In genomic region chr4:49118379-49119212, GRCh38 we compare ENCODE assay signal across 8 cellular contexts.
DNase-seq lines count a peak whose midpoint lies in the region; ATAC-seq and TF ChIP-seq lines count a peak whose summit lies in the region.
"Not testable (repeated sequence)": the region's sequence is repeated elsewhere in the genome, so short reads cannot be mapped to it uniquely, and the experiment has no call there.

No MANE protein-coding gene starts in this region.

- DNase-seq in activated CD4-positive, alpha-beta T cell treated with anti-CD3 and anti-CD28 coated beads, Interleukin-2, amount 10 ng/mL, durations not matched to agents 24 days and 14 days = peak; percentile 54
- DNase-seq in fibroblast of gingiva (ENCODE audit: low read depth) = peak; percentile 18
- DNase-seq in lung (ENCODE audit: low spot score); thoracic aorta (ENCODE audit: low spot score): not testable (repeated sequence)

- not testable (repeated sequence) for H3K27me3 ChIP-seq in lung (ENCODE audit: control insufficient read depth, insufficient read depth); thoracic aorta (replicated peaks; ENCODE audit: insufficient read depth)

- not testable (repeated sequence) for H3K27ac ChIP-seq in lung (ENCODE audit: low read depth in 1 of 2, low read length in 1 of 2); thoracic aorta

- not testable (repeated sequence) for H3K4me1 Mint-ChIP-seq in activated CD4-positive, alpha-beta T cell treated with anti-CD3 and anti-CD28 coated beads, Interleukin-2, amount 10 ng/mL, durations not matched to agents 24 days and 14 days

- not testable (repeated sequence) for H3K27me3 Mint-ChIP-seq in activated CD4-positive, alpha-beta T cell treated with anti-CD3 and anti-CD28 coated beads, Interleukin-2, amount 10 ng/mL, durations not matched to agents 24 days and 14 days

- intact Hi-C loops in activated CD4-positive, alpha-beta T cell treated with anti-CD3 and anti-CD28 coated beads, Interleukin-2, amount 10 ng/mL, durations not matched to agents 24 days and 14 days (cut with micrococcal nuclease) = not testable (repeated sequence)

- not testable (repeated sequence) for H3K36me3 ChIP-seq in lung (ENCODE audit: control insufficient read depth in 2 of 2, insufficient read depth in 2 of 2, low read length in 2 of 2); thoracic aorta

- 64 to 69% methylated on average over 16 of the region's 16 CpGs for WGBS in lung, 2 donors

- H3K4me3 Mint-ChIP-seq in activated CD4-positive, alpha-beta T cell treated with anti-CD3 and anti-CD28 coated beads, Interleukin-2, amount 10 ng/mL, durations not matched to agents 24 days and 14 days = not testable (repeated sequence)

- H3K9me3 Mint-ChIP-seq in activated CD4-positive, alpha-beta T cell treated with anti-CD3 and anti-CD28 coated beads, Interleukin-2, amount 10 ng/mL, durations not matched to agents 24 days and 14 days = peaks cover 32% of the 10 kb centered on the region

- H3K4me3 ChIP-seq in lung, thoracic aorta: not testable (repeated sequence)

- peaks cover 35% of the 10 kb centered on the region for H3K36me3 Mint-ChIP-seq in activated CD4-positive, alpha-beta T cell treated with anti-CD3 and anti-CD28 coated beads, Interleukin-2, amount 10 ng/mL, durations not matched to agents 24 days and 14 days (ENCODE audit: low read depth)

- not testable (repeated sequence) for H3K4me1 ChIP-seq in lung (ENCODE audit: control insufficient read depth in 2 of 2, insufficient read depth in 2 of 2, low read length in 2 of 2); thoracic aorta (ENCODE audit: control insufficient read depth in 1 of 2, low read depth in 2 of 2)

- H3K27ac Mint-ChIP-seq in activated CD4-positive, alpha-beta T cell treated with anti-CD3 and anti-CD28 coated beads, Interleukin-2, amount 10 ng/mL, durations not matched to agents 24 days and 14 days = not testable (repeated sequence)

- TF ChIP-seq CTCF in lung (IDR thresholded peaks at IDR 0.05; ENCODE audit: control extremely low read depth, extremely low read depth); thoracic aorta (IDR thresholded peaks at IDR 0.05): not testable (repeated sequence)

- H3K9me3 ChIP-seq in lung (ENCODE audit: control insufficient read depth in 2 of 2, insufficient read depth in 1 of 2, low read length in 1 of 2) = peaks cover 21 to 33% of the 10 kb centered on the region in 2 donors
- peaks cover 11% of the 10 kb centered on the region for H3K9me3 ChIP-seq in thoracic aorta

- ATAC-seq in GM18867 (IDR thresholded peaks at IDR 0.05; ENCODE audit: unreplicated experiment) (peak; percentile 59), GM21528 (IDR thresholded peaks at IDR 0.05; ENCODE audit: low FRiP score, unreplicated experiment) (peak; percentile 67), HG02943 (IDR thresholded peaks at IDR 0.05; ENCODE audit: low read depth, unreplicated experiment) (peak; percentile 54), HG03469 (IDR thresholded peaks at IDR 0.05; ENCODE audit: unreplicated experiment) (peak; percentile 32), lung (ENCODE audit: insufficient read depth, low FRiP score) (peak; percentile 66), thoracic aorta (ENCODE audit: insufficient number of reproducible peaks, low FRiP score, low read depth) (peak; percentile 75)
